In the genomic region with DNA sequence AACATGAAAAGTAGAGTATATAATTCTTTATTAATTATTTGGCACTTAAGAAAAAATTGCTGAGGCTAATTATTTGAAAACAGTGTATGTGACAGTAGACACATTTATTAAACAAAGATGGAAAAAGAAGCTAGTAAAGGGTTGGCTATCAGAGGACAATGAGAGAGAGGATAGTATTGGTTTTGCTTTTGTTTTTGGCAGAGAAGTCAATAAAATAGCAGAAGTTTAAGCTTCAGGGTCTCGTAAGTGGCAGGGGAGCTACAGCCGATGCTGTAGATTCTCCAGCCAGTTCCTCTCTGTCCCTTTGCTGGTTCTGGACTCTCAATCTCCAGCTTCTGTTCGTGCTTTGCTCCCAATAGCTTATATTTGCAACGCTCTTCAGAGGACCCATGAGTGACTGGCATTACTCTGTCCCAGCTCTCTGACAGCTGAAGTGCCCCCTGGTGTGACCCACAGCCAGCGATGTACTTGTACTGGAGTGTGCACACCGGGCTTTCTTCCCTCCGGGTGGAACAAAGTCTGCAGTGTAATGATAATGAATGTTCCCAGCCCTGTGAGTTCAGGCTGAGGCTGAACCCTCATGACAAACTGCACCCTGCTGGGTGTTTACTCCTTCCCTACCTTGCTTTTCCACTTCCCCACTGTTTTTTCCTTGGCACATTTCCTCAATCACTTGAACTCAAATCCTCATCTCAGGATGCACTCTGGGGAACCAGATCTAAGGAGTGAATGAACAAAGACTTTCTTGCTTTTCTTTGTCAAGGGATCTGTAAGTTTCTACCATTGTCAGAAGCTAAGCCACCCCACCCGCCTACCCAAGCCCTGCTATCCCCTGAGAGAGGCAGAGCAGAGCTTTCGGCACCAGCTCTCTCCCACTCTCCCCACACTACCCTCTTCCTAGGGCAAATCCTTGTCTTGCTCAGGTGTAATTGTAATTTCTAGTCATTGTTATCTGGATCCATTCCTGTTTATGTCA, we compare ENCODE assay signal across 15 cellular contexts.
DNase-seq lines count a peak whose midpoint lies in the region; ATAC-seq and TF ChIP-seq lines count a peak whose summit lies in the region.
"Had no signal": no experiment of that assay in that cellular context is flagged by ENCODE, and none has a peak within 500 bp of the region (broad histone marks: within the 10 kb centered on the region; RNA-seq: fewer than 3 reads in every experiment).

No MANE protein-coding gene starts in this region.

- H3K9me2 ChIP-seq in neural cell (ENCODE audit: insufficient read depth, low read length): no peaks in the 10 kb centered on the region

- H3K79me2 ChIP-seq in neural cell (replicated peaks; ENCODE audit: insufficient read depth, low read length): no peaks in the 10 kb centered on the region

- CTCF ChIA-PET in activated naive CD4-positive, alpha-beta T cell treated with anti-CD3 and anti-CD28 coated beads for 36 hours (lab: Charles Lee): interaction anchor here (1.1 to 1.3 kb wide), 2 partner anchors 74 to 166 kb away, joined by 3 to 4 read pairs; no protein-coding TSS in a partner anchor

- no peaks in the 10 kb centered on the region for H3K36me3 Mint-ChIP-seq in activated naive CD4-positive, alpha-beta T cell treated with anti-CD3 and anti-CD28 coated beads for 36 hours (ENCODE audit: low read depth)
- no peaks in the 10 kb centered on the region for H3K36me3 Mint-ChIP-seq in activated T-cell treated with anti-CD3 and anti-CD28 coated beads, Interleukin-2, amount 50 U/mL, for 4 hours (ENCODE audit: insufficient read depth)

- H2AFZ ChIP-seq in neural cell (ENCODE audit: low read depth, low read length): no peak overlapping the region

- 44 to 57% (median 52%) methylated on average over 9 of the region's 9 CpGs for WGBS in heart left ventricle, 4 donors

- no peak for TF ChIP-seq RAD21 in neural cell (conservative IDR thresholded peaks at IDR 0.05)

- H3K4me1 ChIP-seq in heart left ventricle: peaks cover 0 to 63% (median 41%) of the 10 kb centered on the region in 12 donors

- no peaks in the 10 kb centered on the region for H4K20me1 ChIP-seq in neural cell (ENCODE audit: insufficient read depth)

- TF ChIP-seq CTCF in heart left ventricle (IDR thresholded peaks at IDR 0.05) (peak in 2 of 12 donors; percentile 9 to 24), neural cell (IDR thresholded peaks at IDR 0.05; ENCODE audit: poor library complexity, severe bottlenecking) (no peak)

- H3F3A ChIP-seq in neural cell (ENCODE audit: insufficient read depth, low read length, poor library complexity, severe bottlenecking): peaks cover 19% of the 10 kb centered on the region

- H3K27ac Mint-ChIP-seq in activated naive CD4-positive, alpha-beta T cell treated with anti-CD3 and anti-CD28 coated beads for 36 hours: no peak overlapping the region

- no peak overlapping the region for H3K9ac ChIP-seq in neural cell (ENCODE audit: low read length)

- no peaks in the 10 kb centered on the region for H3K9me3 ChIP-seq in heart left ventricle
- no peaks in the 10 kb centered on the region for H3K9me3 ChIP-seq in neural cell (ENCODE audit: low read length)
- H3K9me3 ChIP-seq: stomach had no signal

- peak; percentile 59 for ATAC-seq in GM21717 (IDR thresholded peaks at IDR 0.05; ENCODE audit: unreplicated experiment)
- ATAC-seq in heart left ventricle: peak; percentile 93 to 97 (median 94)
- ATAC-seq in activated T-cell treated with anti-CD3 and anti-CD28 coated beads, Interleukin-2, amount 50 U/mL, for 4 hours: no peak

- H3K36me3 ChIP-seq in heart left ventricle (peaks cover 0 to 8% (median 0%) of the 10 kb centered on the region in 9 donors), neural cell (ENCODE audit: insufficient read depth, low read length) (no peaks in the 10 kb centered on the region)
- H3K36me3 ChIP-seq: stomach had no signal

- H3K27ac ChIP-seq in heart left ventricle (peak overlapping the region in 11 of 12 donors; percentile 4 to 83 (median 63)), neural cell (ENCODE audit: low read length) (no peak overlapping the region)
- H3K27ac ChIP-seq: stomach had no signal

- H3K4me2 ChIP-seq in neural cell (ENCODE audit: low read length): no peak overlapping the region

- no peaks in the 10 kb centered on the region for H3K9me3 Mint-ChIP-seq in activated naive CD4-positive, alpha-beta T cell treated with anti-CD3 and anti-CD28 coated beads for 36 hours
- H3K9me3 Mint-ChIP-seq in activated T-cell treated with anti-CD3 and anti-CD28 coated beads, Interleukin-2, amount 50 U/mL, for 4 hours: no peaks in the 10 kb centered on the region

- intact Hi-C loops in heart left ventricle (cut with DNase I): loop anchor here in 5 of 10 donors (5.0 to 10.0 kb wide), 3 partner anchors 254 to 264 kb away; partner anchors contain the start of gene LHFPL6 (in 4 of the 5)
- intact Hi-C loops in activated naive CD4-positive, alpha-beta T cell treated with anti-CD3 and anti-CD28 coated beads for 36 hours (cut with micrococcal nuclease): no loop called here

- H3K4me3 ChIP-seq in heart left ventricle (peak overlapping the region in 3 of 12 donors; percentile 9 to 36 (median 25)), neural cell (ENCODE audit: low read length) (no peak overlapping the region)
- H3K4me3 ChIP-seq: stomach had no signal

- DNase-seq in NCI-H345 treated with DMSO at 0.1 percent for 48 hours (lab: John Stamatoyannopoulos, UW; ENCODE audit: unreplicated experiment): peak; percentile 78
- peak; percentile 57 to 86 (median 71) for DNase-seq in heart left ventricle
- no peak for DNase-seq in activated naive CD4-positive, alpha-beta T cell treated with anti-CD3 and anti-CD28 coated beads for 36 hours
- DNase-seq in COLO668 (lab: John Stamatoyannopoulos, UW; ENCODE audit: unreplicated experiment): no peak
- DNase-seq in activated T-cell treated with anti-CD3 and anti-CD28 coated beads, Interleukin-2, amount 50 U/mL, for 4 hours: no peak
- no peak for DNase-seq in activated CD8-positive, alpha-beta memory T cell treated with anti-CD3 and anti-CD28 coated beads for 24 hours
- DNase-seq: AML-193, dermis blood vessel endothelial cell, DMS53, NCI-H1048, NCI-H82, SIG-M5, stomach had no signal

- no peaks in the 10 kb centered on the region for H3K4me1 Mint-ChIP-seq in activated naive CD4-positive, alpha-beta T cell treated with anti-CD3 and anti-CD28 coated beads for 36 hours (ENCODE audit: low read depth)
- no peaks in the 10 kb centered on the region for H3K4me1 Mint-ChIP-seq in activated T-cell treated with anti-CD3 and anti-CD28 coated beads, Interleukin-2, amount 50 U/mL, for 4 hours (ENCODE audit: low read depth)

- peaks cover 10% of the 10 kb centered on the region for H3K27me3 Mint-ChIP-seq in activated naive CD4-positive, alpha-beta T cell treated with anti-CD3 and anti-CD28 coated beads for 36 hours (ENCODE audit: low read depth)
- peaks cover 6% of the 10 kb centered on the region for H3K27me3 Mint-ChIP-seq in activated T-cell treated with anti-CD3 and anti-CD28 coated beads, Interleukin-2, amount 50 U/mL, for 4 hours (ENCODE audit: low read depth)

- H3K4me3 Mint-ChIP-seq in activated naive CD4-positive, alpha-beta T cell treated with anti-CD3 and anti-CD28 coated beads for 36 hours: no peak overlapping the region
- H3K4me3 Mint-ChIP-seq in activated T-cell treated with anti-CD3 and anti-CD28 coated beads, Interleukin-2, amount 50 U/mL, for 4 hours: no peak overlapping the region

- TF ChIP-seq EP300 in neural cell (conservative IDR thresholded peaks at IDR 0.05; ENCODE audit: poor library complexity, severe bottlenecking): no peak

- H3K27me3 ChIP-seq in heart left ventricle (no peaks in the 10 kb centered on the region), neural cell (ENCODE audit: insufficient read depth, low read depth, low read length) (no peaks in the 10 kb centered on the region)
- H3K27me3 ChIP-seq: stomach had no signal

- TF ChIP-seq POLR2A in heart left ventricle (IDR thresholded peaks at IDR 0.05): no peak

TF ChIP-seq in neural cell, 6 proteins besides CTCF, POLR2A, EP300 and RAD21:
- TF ChIP-seq REST (IDR thresholded peaks at IDR 0.05; ENCODE audit: borderline replicate concordance) (peak; percentile 42), TAF1 (IDR thresholded peaks at IDR 0.05; ENCODE audit: low read depth) (no peak)

Comparison
In these comparisons a context has a peak if more than half of its experiments do, and no peak if none do; other contexts are left out.
1. ATAC-seq: peak in GM21717 (single experiment) and heart left ventricle (4 of 4); none in activated T-cell treated with anti-CD3 and anti-CD28 coated beads, Interleukin-2, amount 50 U/mL, for 4 hours (0 of 2).
2. DNase-seq: peak in NCI-H345 treated with DMSO at 0.1 percent for 48 hours (single experiment) and heart left ventricle (5 of 5); none in activated naive CD4-positive, alpha-beta T cell treated with anti-CD3 and anti-CD28 coated beads for 36 hours (single experiment), COLO668 (single experiment), activated T-cell treated with anti-CD3 and anti-CD28 coated beads, Interleukin-2, amount 50 U/mL, for 4 hours (single experiment) and activated CD8-positive, alpha-beta memory T cell treated with anti-CD3 and anti-CD28 coated beads for 24 hours (single experiment).